ENCODE assay signal across 10 cellular contexts in genomic region chr7:134527979-134528371, GRCh38. TPM values are rescaled to one million over a fixed set of nuclear protein-coding genes. Genes with fewer than 3 reads are reported as not detected.
DNase-seq lines count a peak whose midpoint lies in the region; TF ChIP-seq lines count a peak whose summit lies in the region.
"Had no signal": no experiment of that assay in that cellular context is flagged by ENCODE, and none has a peak within 500 bp of the region (broad histone marks: within the 10 kb centered on the region; RNA-seq: fewer than 3 reads in every experiment).

No MANE protein-coding gene starts in this region.

- no peaks in the 10 kb centered on the region for H3K36me3 ChIP-seq in breast epithelium
- H3K36me3 ChIP-seq in adipocyte (ENCODE audit: control insufficient read depth, insufficient read depth, low read length, severe bottlenecking) = no peaks in the 10 kb centered on the region
- H3K36me3 ChIP-seq in vagina = no peaks in the 10 kb centered on the region

- H3K9me3 ChIP-seq in breast epithelium (no peaks in the 10 kb centered on the region), adipocyte (ENCODE audit: control insufficient read depth, low read length) (no peaks in the 10 kb centered on the region), vagina (no peaks in the 10 kb centered on the region)

- no peak overlapping the region for H3K9ac ChIP-seq in adipocyte (ENCODE audit: low read length)

- DNase-seq in MCF 10A (ENCODE audit: unreplicated experiment) (peak; percentile 66), breast epithelium (ENCODE audit: low spot score in 2 of 2) (no peak), adipocyte (ENCODE audit: low read depth) (peak; percentile 86), iris pigment epithelial cell (ENCODE audit: low read depth) (peak; percentile 91), vagina (ENCODE audit: extremely low spot score in 2 of 2) (no peak), AML-193 (lab: John Stamatoyannopoulos, UW) (no peak), Ammon's horn (ENCODE audit: low spot score) (no peak), glutamatergic neuron (no peak)
- DNase-seq: effector CD8-positive, alpha-beta T cell had no signal

- H3K4me3 ChIP-seq in breast epithelium (no peak overlapping the region), adipocyte (ENCODE audit: low read length) (peak overlapping the region; percentile 42), vagina (peak overlapping the region; percentile 11 to 42)

- H3K27ac ChIP-seq in breast epithelium (peak overlapping the region in 1 of 2 donors; percentile 52), vagina (peak overlapping the region; percentile 44)

- no peaks in the 10 kb centered on the region for H3K27me3 Mint-ChIP-seq in MCF 10A (ENCODE audit: insufficient read depth, unreplicated experiment)
- peaks cover 6% of the 10 kb centered on the region for H3K27me3 Mint-ChIP-seq in glutamatergic neuron (ENCODE audit: unreplicated experiment)

- POLR2A ChIA-PET in MCF 10A (lab: Yijun Ruan, JAX) = interaction anchor here (0.9 to 1.4 kb wide), 3 partner anchors 12 to 117 kb away, joined by 3 to 4 read pairs (median 4); no protein-coding TSS in a partner anchor

- H3K27me3 ChIP-seq in breast epithelium (no peaks in the 10 kb centered on the region), adipocyte (replicated peaks; ENCODE audit: control insufficient read depth, insufficient read depth, low read length) (no peaks in the 10 kb centered on the region), vagina (no peaks in the 10 kb centered on the region)

- H3K27ac Mint-ChIP-seq in MCF 10A (ENCODE audit: low read depth, unreplicated experiment) (no peak overlapping the region), glutamatergic neuron (ENCODE audit: unreplicated experiment) (no peak overlapping the region)
- H3K27ac Mint-ChIP-seq: B cell had no signal

- no peak for TF ChIP-seq POLR2A in breast epithelium (IDR thresholded peaks at IDR 0.05)
- TF ChIP-seq POLR2A in vagina (IDR thresholded peaks at IDR 0.05) = no peak

- no peaks in the 10 kb centered on the region for H3K4me1 ChIP-seq in breast epithelium
- peaks cover 24% of the 10 kb centered on the region for H3K4me1 ChIP-seq in adipocyte (ENCODE audit: control insufficient read depth, insufficient read depth, low read length)
- H3K4me1 ChIP-seq in vagina = peaks cover 24% of the 10 kb centered on the region

- no TSS peak for BruUV-seq in MCF 10A (replicated peaks; lab: Mats Ljungman, UMichigan)

- H3K4me1 Mint-ChIP-seq in MCF 10A (ENCODE audit: insufficient read depth, unreplicated experiment) (peaks cover 39% of the 10 kb centered on the region), glutamatergic neuron (ENCODE audit: low read depth, unreplicated experiment) (peaks cover 8% of the 10 kb centered on the region)
- H3K4me1 Mint-ChIP-seq: B cell had no signal

- H3K36me3 Mint-ChIP-seq in MCF 10A (ENCODE audit: insufficient read depth, unreplicated experiment) (no peaks in the 10 kb centered on the region), glutamatergic neuron (ENCODE audit: unreplicated experiment) (no peaks in the 10 kb centered on the region)

- intact Hi-C loops in MCF 10A (cut with micrococcal nuclease) (no loop called here), breast epithelium (cut with DNase I; ENCODE audit: low total_unique reads) (no loop called here), vagina (cut with DNase I) (no loop called here)

- H3K9me3 Mint-ChIP-seq in MCF 10A (ENCODE audit: unreplicated experiment) = no peaks in the 10 kb centered on the region
- peaks cover 1% of the 10 kb centered on the region for H3K9me3 Mint-ChIP-seq in glutamatergic neuron (ENCODE audit: unreplicated experiment)

- TF ChIP-seq CTCF in MCF 10A (IDR thresholded peaks at IDR 0.05; ENCODE audit: unreplicated experiment) = no peak
- no peak for TF ChIP-seq CTCF in breast epithelium (IDR thresholded peaks at IDR 0.05)
- no peak for TF ChIP-seq CTCF in vagina (IDR thresholded peaks at IDR 0.05)
- TF ChIP-seq CTCF in glutamatergic neuron (IDR thresholded peaks at IDR 0.05; ENCODE audit: partially characterized antibody, unreplicated experiment) = no peak

- CTCF ChIA-PET in MCF 10A (lab: Yijun Ruan, JAX) = interaction anchor here (0.9 to 3.9 kb wide), 6 partner anchors 12 to 92 kb away, joined by 3 to 36 read pairs (median 6); partner anchors contain the start of gene AKR1B15

- H3K4me3 Mint-ChIP-seq in MCF 10A (ENCODE audit: unreplicated experiment) (no peak overlapping the region), glutamatergic neuron (ENCODE audit: unreplicated experiment) (no peak overlapping the region)
- H3K4me3 Mint-ChIP-seq: B cell had no signal

RNA-seq across cellular contexts. Expression of gene AKR1B10, which starts 0.6 kb away (rescaled TPM):
- 0.42 and 0.49 TPM in 2 replicates for total RNA-seq in MCF 10A (2022)
- 1 to 10 TPM in 2 of 3 donors, not detected in 1; 2.1 to 2.9 TPM for total RNA-seq in breast epithelium
- 205 TPM for total RNA-seq in vagina
- total RNA-seq in glutamatergic neuron (ENCODE audit: unreplicated experiment) = not detected
- total RNA-seq: B cell had no signal

RNA-seq across cellular contexts. Expression of gene AKR1B15, which starts 20.9 kb away (rescaled TPM):
- total RNA-seq in MCF 10A (2022) (not detected in 2 replicates), breast epithelium (1 to 10 TPM in 2 of 3 donors, under 1 TPM in 1; 0.33 to 5.6 (median 3.5) TPM), vagina (11.5 TPM), glutamatergic neuron (ENCODE audit: unreplicated experiment) (not detected)
- total RNA-seq: B cell had no signal

Comparison
In these comparisons a context has a peak if more than half of its experiments do, and no peak if none do; other contexts are left out.
1. DNase-seq: peak in MCF 10A (single experiment), adipocyte (single experiment) and iris pigment epithelial cell (single experiment); none in breast epithelium (0 of 2), vagina (0 of 2), AML-193 (0 of 2), Ammon's horn (single experiment) and glutamatergic neuron (single experiment).
2. H3K4me3 ChIP-seq: peak in adipocyte (single experiment) and vagina (2 of 2); none in breast epithelium (0 of 3).
3. RNA of gene AKR1B10, which starts 0.6 kb away (total RNA-seq): 205 TPM in vagina (single experiment); 2.1 to 2.9 TPM in breast epithelium, 0.42 to 0.49 TPM in MCF 10A and not detected in glutamatergic neuron (single experiment); every median in the first group is over 10 times any median in the second.